16 cellular contexts compared by ENCODE assay signal in genomic region chr1:156310962-156311361, GRCh38. TPM values are rescaled to one million over a fixed set of nuclear protein-coding genes. Genes with fewer than 3 reads are reported as not detected.
DNase-seq lines count a peak whose midpoint lies in the region; ATAC-seq and TF ChIP-seq lines count a peak whose summit lies in the region.
"Had no signal": no experiment of that assay in that cellular context is flagged by ENCODE, and none has a peak within 500 bp of the region (broad histone marks: within the 10 kb centered on the region; RNA-seq: fewer than 3 reads in every experiment).

No MANE protein-coding gene starts in this region.

- TF ChIP-seq CTCF in RWPE2 (IDR thresholded peaks at IDR 0.05; ENCODE audit: poor library complexity, severe bottlenecking) (no peak), gastroesophageal sphincter (IDR thresholded peaks at IDR 0.05) (no peak), upper lobe of right lung (IDR thresholded peaks at IDR 0.05) (no peak), esophagus muscularis mucosa (IDR thresholded peaks at IDR 0.05) (no peak)

- TF ChIP-seq POLR2A in gastroesophageal sphincter (IDR thresholded peaks at IDR 0.05) (no peak), esophagus muscularis mucosa (IDR thresholded peaks at IDR 0.05; ENCODE audit: low read depth) (no peak)

- H3K27ac ChIP-seq in RWPE2 (ENCODE audit: poor library complexity, severe bottlenecking) (no peak overlapping the region), gastroesophageal sphincter (no peak overlapping the region), upper lobe of right lung (no peak overlapping the region), esophagus muscularis mucosa (replicated peaks in 1 of 4) (no peak overlapping the region)
- H3K27ac ChIP-seq: tibial artery had no signal

- H3K9me3 ChIP-seq in RWPE2 (ENCODE audit: severe bottlenecking), result no peaks in the 10 kb centered on the region
- H3K9me3 ChIP-seq in gastroesophageal sphincter, result no peaks in the 10 kb centered on the region
- no peaks in the 10 kb centered on the region for H3K9me3 ChIP-seq in upper lobe of right lung
- H3K9me3 ChIP-seq in esophagus muscularis mucosa, result no peaks in the 10 kb centered on the region
- H3K9me3 ChIP-seq: tibial artery had no signal

- 61 to 77% methylated on average over 2 to 4 of the region's 6 CpGs for WGBS in gastroesophageal sphincter (ENCODE audit: low coverage in 1 of 2), 2 donors
- WGBS in esophagus muscularis mucosa, result 81% methylated on average over 6 of the region's 6 CpGs

- DNase-seq in left cardiac atrium (no peak), Right ventricle myocardium inferior (ENCODE audit: missing footprints) (no peak), RWPE2 (ENCODE audit: low spot score) (no peak), upper lobe of right lung (peak; percentile 56), NCI-H510A (lab: John Stamatoyannopoulos, UW) (no peak), esophagus muscularis mucosa (ENCODE audit: extremely low spot score) (no peak)
- DNase-seq in stimulated activated CD4-positive, alpha-beta T cell treated with anti-CD3 and anti-CD28 coated beads, Interleukin-12 subunit alpha, Interleukin-12 subunit beta, amount 100 ng/mL, for 4 hours, result no peak
- DNase-seq: activated CD4-positive, alpha-beta T cell treated with anti-CD3 and anti-CD28 coated beads, Interleukin-2, amount 50 U/mL, for 4 hours; DMS153; hippocampal formation; NCI-H2227 treated with DMSO at 0.1 percent for 48 hours; OCI-M1 had no signal

- intact Hi-C loops in left cardiac atrium (cut with DNase I) (loop anchor here in 1 of 2 donors (10.0 kb wide), 1 partner anchor 56 kb away; no protein-coding TSS in a partner anchor), Right ventricle myocardium inferior (cut with DNase I) (no loop called here), upper lobe of right lung (cut with DNase I) (no loop called here), esophagus muscularis mucosa (cut with DNase I) (no loop called here)

- H3K27me3 ChIP-seq in RWPE2 (ENCODE audit: insufficient read depth, poor library complexity, severe bottlenecking) (no peaks in the 10 kb centered on the region), gastroesophageal sphincter (no peaks in the 10 kb centered on the region), upper lobe of right lung (no peaks in the 10 kb centered on the region), esophagus muscularis mucosa (no peaks in the 10 kb centered on the region)
- H3K27me3 ChIP-seq: tibial artery had no signal

- no peak for TF ChIP-seq EP300 in gastroesophageal sphincter (IDR thresholded peaks at IDR 0.05)
- no peak for TF ChIP-seq EP300 in esophagus muscularis mucosa (IDR thresholded peaks at IDR 0.05)

- peaks cover 85% of the 10 kb centered on the region for H3K36me3 ChIP-seq in RWPE2 (ENCODE audit: low read depth)
- H3K36me3 ChIP-seq in gastroesophageal sphincter, result peaks cover 0 to 100% of the 10 kb centered on the region in 2 donors
- H3K36me3 ChIP-seq in upper lobe of right lung, result peaks cover 90% of the 10 kb centered on the region
- H3K36me3 ChIP-seq in esophagus muscularis mucosa, result peaks cover 64 to 100% (median 99%) of the 10 kb centered on the region in 4 donors

- H3K4me1 ChIP-seq in RWPE2 (ENCODE audit: insufficient read depth, poor library complexity, severe bottlenecking) (no peaks in the 10 kb centered on the region), gastroesophageal sphincter (no peaks in the 10 kb centered on the region), upper lobe of right lung (no peaks in the 10 kb centered on the region), esophagus muscularis mucosa (no peaks in the 10 kb centered on the region)
- H3K4me1 ChIP-seq: tibial artery had no signal

- peak; percentile 30 for ATAC-seq in left cardiac atrium
- no peak for ATAC-seq in Right ventricle myocardium inferior
- 0 out of 3 replicates have a peak, but pooled peaks have one; percentile 14 for ATAC-seq in RWPE2 (ENCODE audit: low read depth)
- peak; percentile 31 for ATAC-seq in gastroesophageal sphincter
- ATAC-seq in upper lobe of right lung, result no peak
- ATAC-seq: activated T-helper 17 cell treated with anti-CD3 and anti-CD28 coated beads, Interleukin-2, amount 50 U/mL, for 72 hours had no signal

- H3K4me3 ChIP-seq in RWPE2 (ENCODE audit: severe bottlenecking), result no peak overlapping the region
- no peak overlapping the region for H3K4me3 ChIP-seq in gastroesophageal sphincter
- H3K4me3 ChIP-seq in upper lobe of right lung, result no peak overlapping the region
- no peak overlapping the region for H3K4me3 ChIP-seq in esophagus muscularis mucosa
- H3K4me3 ChIP-seq: tibial artery had no signal

RNA-seq across cellular contexts. Expression of gene VHLL, which starts 11.9 kb away (rescaled TPM):
- not detected for total RNA-seq in left cardiac atrium
- total RNA-seq in Right ventricle myocardium inferior, result not detected
- not detected for total RNA-seq in gastroesophageal sphincter
- total RNA-seq in upper lobe of right lung, result not detected
- not detected for total RNA-seq in esophagus muscularis mucosa
- total RNA-seq: A673 had no signal

RNA-seq across cellular contexts. Expression of gene GLMP, which starts 15.5 kb away (rescaled TPM):
- total RNA-seq in left cardiac atrium (10 to 100 TPM; 22.7 to 32.2 TPM), Right ventricle myocardium inferior (16.4 TPM), gastroesophageal sphincter (10 to 100 TPM; 31.9 to 53.0 (median 38.6) TPM), upper lobe of right lung (61.1 TPM), esophagus muscularis mucosa (10 to 100 TPM; 27.0 to 47.8 (median 37.5) TPM)

RNA-seq across cellular contexts. Expression of gene TMEM79, which starts 26.8 kb away (rescaled TPM):
- total RNA-seq in left cardiac atrium, result 1 to 10 TPM; 2.0 to 2.3 TPM
- 1.4 TPM for total RNA-seq in Right ventricle myocardium inferior
- 1 to 10 TPM; 1.6 to 4.7 (median 3.2) TPM for total RNA-seq in gastroesophageal sphincter
- 3.3 TPM for total RNA-seq in upper lobe of right lung
- 1 to 10 TPM in 3 of 4 donors, under 1 TPM in 1; 0.99 to 3.2 (median 1.9) TPM for total RNA-seq in esophagus muscularis mucosa

RNA-seq across cellular contexts. Expression of gene CCT3, which starts 27.1 kb away (rescaled TPM):
- total RNA-seq in left cardiac atrium (100 to 1,000 TPM; 125 to 128 TPM), Right ventricle myocardium inferior (137 TPM), gastroesophageal sphincter (100 to 1,000 TPM; 189 to 224 (median 209) TPM), upper lobe of right lung (120 TPM), esophagus muscularis mucosa (100 to 1,000 TPM; 172 to 241 (median 222) TPM)

RNA-seq across cellular contexts. Expression of gene TSACC, which starts 27.4 kb away (rescaled TPM):
- total RNA-seq in left cardiac atrium (1 to 10 TPM in 1 of 2 donors, not detected in 1; 1.0 TPM), Right ventricle myocardium inferior (not detected), gastroesophageal sphincter (not detected), upper lobe of right lung (not detected), esophagus muscularis mucosa (not detected)
- total RNA-seq: A673 had no signal

Comparison
In these comparisons a context has a peak if more than half of its experiments do, and no peak if none do; other contexts are left out.
1. ATAC-seq: peak in left cardiac atrium (2 of 2), RWPE2 (single experiment) and gastroesophageal sphincter (single experiment); none in Right ventricle myocardium inferior (single experiment) and upper lobe of right lung (single experiment).